1 cellular context compared by ENCODE assay signal in the genomic region with DNA sequence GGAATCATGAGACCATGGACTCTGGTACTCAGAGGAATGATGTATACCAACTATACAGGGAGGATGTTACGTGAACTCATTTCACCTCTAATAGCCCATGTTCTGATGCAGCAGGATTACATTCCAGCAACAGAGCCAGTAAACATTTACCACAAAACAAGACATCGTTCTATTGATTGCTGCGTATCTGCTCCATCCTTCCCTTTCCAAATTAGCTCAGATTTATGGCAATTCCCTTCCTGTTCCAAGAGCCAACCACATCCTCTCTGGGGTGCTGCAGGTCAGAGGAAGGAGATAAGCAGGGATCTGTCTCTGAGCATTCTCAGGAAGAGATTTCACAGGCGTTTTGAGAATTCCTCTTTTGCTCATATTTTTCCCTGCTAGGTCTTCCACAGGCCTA.
TF ChIP-seq lines count a peak whose summit lies in the region.

No MANE protein-coding gene starts in this region.

TF ChIP-seq in GM23338, 12 proteins besides CTCF, POLR2A, EP300 and RAD21 (continued from another document):
- TF ChIP-seq, protein P1, sequence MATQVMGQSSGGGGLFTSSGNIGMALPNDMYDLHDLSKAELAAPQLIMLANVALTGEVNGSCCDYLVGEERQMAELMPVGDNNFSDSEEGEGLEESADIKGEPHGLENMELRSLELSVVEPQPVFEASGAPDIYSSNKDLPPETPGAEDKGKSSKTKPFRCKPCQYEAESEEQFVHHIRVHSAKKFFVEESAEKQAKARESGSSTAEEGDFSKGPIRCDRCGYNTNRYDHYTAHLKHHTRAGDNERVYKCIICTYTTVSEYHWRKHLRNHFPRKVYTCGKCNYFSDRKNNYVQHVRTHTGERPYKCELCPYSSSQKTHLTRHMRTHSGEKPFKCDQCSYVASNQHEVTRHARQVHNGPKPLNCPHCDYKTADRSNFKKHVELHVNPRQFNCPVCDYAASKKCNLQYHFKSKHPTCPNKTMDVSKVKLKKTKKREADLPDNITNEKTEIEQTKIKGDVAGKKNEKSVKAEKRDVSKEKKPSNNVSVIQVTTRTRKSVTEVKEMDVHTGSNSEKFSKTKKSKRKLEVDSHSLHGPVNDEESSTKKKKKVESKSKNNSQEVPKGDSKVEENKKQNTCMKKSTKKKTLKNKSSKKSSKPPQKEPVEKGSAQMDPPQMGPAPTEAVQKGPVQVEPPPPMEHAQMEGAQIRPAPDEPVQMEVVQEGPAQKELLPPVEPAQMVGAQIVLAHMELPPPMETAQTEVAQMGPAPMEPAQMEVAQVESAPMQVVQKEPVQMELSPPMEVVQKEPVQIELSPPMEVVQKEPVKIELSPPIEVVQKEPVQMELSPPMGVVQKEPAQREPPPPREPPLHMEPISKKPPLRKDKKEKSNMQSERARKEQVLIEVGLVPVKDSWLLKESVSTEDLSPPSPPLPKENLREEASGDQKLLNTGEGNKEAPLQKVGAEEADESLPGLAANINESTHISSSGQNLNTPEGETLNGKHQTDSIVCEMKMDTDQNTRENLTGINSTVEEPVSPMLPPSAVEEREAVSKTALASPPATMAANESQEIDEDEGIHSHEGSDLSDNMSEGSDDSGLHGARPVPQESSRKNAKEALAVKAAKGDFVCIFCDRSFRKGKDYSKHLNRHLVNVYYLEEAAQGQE (IDR thresholded peaks at IDR 0.05; ENCODE audit: unreplicated experiment) = no peak
- TF ChIP-seq EZH2 (IDR thresholded peaks at IDR 0.05; ENCODE audit: low read depth, unreplicated experiment) (no peak), NANOG (IDR thresholded peaks at IDR 0.05; ENCODE audit: borderline replicate concordance) (no peak), ZNF331 (CRISPR knock-in tag; IDR thresholded peaks at IDR 0.05; ENCODE audit: low read depth) (no peak)
- TF ChIP-seq, protein P2, sequence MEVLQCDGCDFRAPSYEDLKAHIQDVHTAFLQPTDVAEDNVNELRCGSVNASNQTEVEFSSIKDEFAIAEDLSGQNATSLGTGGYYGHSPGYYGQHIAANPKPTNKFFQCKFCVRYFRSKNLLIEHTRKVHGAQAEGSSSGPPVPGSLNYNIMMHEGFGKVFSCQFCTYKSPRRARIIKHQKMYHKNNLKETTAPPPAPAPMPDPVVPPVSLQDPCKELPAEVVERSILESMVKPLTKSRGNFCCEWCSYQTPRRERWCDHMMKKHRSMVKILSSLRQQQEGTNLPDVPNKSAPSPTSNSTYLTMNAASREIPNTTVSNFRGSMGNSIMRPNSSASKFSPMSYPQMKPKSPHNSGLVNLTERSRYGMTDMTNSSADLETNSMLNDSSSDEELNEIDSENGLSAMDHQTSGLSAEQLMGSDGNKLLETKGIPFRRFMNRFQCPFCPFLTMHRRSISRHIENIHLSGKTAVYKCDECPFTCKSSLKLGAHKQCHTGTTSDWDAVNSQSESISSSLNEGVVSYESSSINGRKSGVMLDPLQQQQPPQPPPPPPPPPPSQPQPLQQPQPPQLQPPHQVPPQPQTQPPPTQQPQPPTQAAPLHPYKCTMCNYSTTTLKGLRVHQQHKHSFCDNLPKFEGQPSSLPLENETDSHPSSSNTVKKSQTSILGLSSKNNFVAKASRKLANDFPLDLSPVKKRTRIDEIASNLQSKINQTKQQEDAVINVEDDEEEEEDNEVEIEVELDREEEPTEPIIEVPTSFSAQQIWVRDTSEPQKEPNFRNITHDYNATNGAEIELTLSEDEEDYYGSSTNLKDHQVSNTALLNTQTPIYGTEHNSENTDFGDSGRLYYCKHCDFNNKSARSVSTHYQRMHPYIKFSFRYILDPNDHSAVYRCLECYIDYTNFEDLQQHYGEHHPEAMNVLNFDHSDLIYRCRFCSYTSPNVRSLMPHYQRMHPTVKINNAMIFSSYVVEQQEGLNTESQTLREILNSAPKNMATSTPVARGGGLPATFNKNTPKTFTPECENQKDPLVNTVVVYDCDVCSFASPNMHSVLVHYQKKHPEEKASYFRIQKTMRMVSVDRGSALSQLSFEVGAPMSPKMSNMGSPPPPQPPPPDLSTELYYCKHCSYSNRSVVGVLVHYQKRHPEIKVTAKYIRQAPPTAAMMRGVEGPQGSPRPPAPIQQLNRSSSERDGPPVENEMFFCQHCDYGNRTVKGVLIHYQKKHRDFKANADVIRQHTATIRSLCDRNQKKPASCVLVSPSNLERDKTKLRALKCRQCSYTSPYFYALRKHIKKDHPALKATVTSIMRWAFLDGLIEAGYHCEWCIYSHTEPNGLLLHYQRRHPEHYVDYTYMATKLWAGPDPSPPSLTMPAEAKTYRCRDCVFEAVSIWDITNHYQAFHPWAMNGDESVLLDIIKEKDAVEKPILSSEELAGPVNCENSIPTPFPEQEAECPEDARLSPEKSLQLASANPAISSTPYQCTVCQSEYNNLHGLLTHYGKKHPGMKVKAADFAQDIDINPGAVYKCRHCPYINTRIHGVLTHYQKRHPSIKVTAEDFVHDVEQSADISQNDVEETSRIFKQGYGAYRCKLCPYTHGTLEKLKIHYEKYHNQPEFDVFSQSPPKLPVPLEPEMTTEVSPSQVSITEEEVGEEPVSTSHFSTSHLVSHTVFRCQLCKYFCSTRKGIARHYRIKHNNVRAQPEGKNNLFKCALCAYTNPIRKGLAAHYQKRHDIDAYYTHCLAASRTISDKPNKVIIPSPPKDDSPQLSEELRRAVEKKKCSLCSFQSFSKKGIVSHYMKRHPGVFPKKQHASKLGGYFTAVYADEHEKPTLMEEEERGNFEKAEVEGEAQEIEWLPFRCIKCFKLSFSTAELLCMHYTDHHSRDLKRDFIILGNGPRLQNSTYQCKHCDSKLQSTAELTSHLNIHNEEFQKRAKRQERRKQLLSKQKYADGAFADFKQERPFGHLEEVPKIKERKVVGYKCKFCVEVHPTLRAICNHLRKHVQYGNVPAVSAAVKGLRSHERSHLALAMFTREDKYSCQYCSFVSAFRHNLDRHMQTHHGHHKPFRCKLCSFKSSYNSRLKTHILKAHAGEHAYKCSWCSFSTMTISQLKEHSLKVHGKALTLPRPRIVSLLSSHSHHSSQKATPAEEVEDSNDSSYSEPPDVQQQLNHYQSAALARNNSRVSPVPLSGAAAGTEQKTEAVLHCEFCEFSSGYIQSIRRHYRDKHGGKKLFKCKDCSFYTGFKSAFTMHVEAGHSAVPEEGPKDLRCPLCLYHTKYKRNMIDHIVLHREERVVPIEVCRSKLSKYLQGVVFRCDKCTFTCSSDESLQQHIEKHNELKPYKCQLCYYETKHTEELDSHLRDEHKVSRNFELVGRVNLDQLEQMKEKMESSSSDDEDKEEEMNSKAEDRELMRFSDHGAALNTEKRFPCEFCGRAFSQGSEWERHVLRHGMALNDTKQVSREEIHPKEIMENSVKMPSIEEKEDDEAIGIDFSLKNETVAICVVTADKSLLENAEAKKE (CRISPR knock-in tag; IDR thresholded peaks at IDR 0.05) = no peak
